Comparison of ENCODE assay signal across 1 cellular context in the genomic region with DNA sequence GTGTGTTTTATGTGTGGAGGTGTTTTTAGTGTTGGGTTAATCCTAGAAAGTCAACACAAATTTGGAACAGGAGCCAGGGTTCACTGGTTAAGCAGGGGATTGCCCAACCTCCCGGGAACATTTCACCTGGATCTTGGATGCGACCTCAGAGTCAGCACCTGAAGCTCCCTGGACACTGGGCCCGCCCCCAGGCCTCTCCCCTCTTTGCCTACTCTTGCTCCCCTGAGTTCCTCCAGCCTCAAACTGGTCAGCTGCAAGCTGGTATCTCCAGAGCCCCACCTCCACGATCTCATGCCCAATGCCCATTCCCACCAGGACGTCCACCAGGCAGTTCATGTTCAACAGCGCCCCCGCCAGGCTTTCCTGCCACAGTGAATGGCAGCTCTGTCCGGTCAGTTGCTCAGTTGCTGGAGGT.
TF ChIP-seq lines count a peak whose summit lies in the region.

No MANE protein-coding gene starts in this region.

TF ChIP-seq in GM23338, 12 proteins besides CTCF, POLR2A, EP300 and RAD21 (continued from another document):
- TF ChIP-seq ZNF114 (CRISPR knock-in tag; IDR thresholded peaks at IDR 0.05) (no peak), JUNB (IDR thresholded peaks at IDR 0.05; ENCODE audit: unreplicated experiment) (no peak)
